ENCODE assay signal across 1 cellular context in the genomic region with DNA sequence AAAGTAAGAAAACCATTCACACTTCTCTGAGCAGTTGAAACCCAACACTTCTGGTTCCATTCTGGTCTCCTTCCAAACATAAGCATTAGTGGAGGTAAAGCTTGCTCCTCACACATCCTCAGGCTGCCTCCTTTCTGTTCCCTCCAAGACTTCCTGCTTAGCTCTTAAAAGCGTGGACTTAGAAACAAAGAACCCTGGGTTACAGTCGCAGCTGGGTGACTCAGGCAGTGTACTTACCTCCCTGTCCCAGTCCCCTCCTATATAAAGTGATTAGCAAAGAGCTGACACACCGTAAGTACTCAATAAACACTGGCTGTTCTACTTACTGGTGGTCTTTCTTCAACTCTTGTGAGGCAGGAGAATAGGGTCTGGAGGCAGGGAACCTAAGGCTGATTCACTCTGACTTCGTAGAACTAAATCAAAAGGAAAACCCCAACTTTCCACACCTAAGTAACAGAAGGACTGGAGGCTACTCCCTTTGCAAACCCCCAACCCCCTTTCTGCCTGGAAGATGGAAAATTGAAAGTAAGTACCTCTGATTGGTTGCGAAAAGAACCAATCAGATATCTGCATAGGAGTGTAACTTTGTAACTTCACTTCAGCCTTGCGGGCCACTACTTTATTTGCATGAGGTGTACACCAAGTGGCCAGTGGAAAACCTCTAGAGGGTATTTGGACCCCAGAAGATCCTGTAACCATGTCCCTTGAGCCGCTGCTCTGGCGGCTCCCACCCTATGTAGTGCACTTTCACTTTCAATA.
TF ChIP-seq lines count a peak whose summit lies in the region.

No MANE protein-coding gene starts in this region.

TF ChIP-seq in SK-N-SH, 30 proteins besides CTCF, POLR2A, EP300 and RAD21 (continued from another document):
- TF ChIP-seq, protein P1, sequence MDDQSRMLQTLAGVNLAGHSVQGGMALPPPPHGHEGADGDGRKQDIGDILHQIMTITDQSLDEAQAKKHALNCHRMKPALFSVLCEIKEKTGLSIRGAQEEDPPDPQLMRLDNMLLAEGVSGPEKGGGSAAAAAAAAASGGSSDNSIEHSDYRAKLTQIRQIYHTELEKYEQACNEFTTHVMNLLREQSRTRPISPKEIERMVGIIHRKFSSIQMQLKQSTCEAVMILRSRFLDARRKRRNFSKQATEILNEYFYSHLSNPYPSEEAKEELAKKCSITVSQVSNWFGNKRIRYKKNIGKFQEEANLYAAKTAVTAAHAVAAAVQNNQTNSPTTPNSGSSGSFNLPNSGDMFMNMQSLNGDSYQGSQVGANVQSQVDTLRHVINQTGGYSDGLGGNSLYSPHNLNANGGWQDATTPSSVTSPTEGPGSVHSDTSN (IDR thresholded peaks at IDR 0.05): no peak
- TF ChIP-seq NRF1 (IDR thresholded peaks at IDR 0.05; ENCODE audit: low read depth, low read length) (no peak), REST (IDR thresholded peaks at IDR 0.05; ENCODE audit: low read depth, low read length) (no peak), TAF1 (IDR thresholded peaks at IDR 0.05; ENCODE audit: borderline replicate concordance, low read depth, low read length) (no peak), MEF2A (IDR thresholded peaks at IDR 0.05; ENCODE audit: borderline replicate concordance, low read depth) (no peak), TEAD4 (IDR thresholded peaks at IDR 0.05; ENCODE audit: borderline replicate concordance, insufficient read depth) (no peak), RFX5 (IDR thresholded peaks at IDR 0.05; ENCODE audit: low read length) (no peak), TCF12 (IDR thresholded peaks at IDR 0.05) (no peak), ELF1 (IDR thresholded peaks at IDR 0.05) (no peak), USF2 (IDR thresholded peaks at IDR 0.05; ENCODE audit: borderline replicate concordance, low read depth, low read length) (no peak), MXI1 (IDR thresholded peaks at IDR 0.05; ENCODE audit: low read depth, low read length) (no peak), USF1 (IDR thresholded peaks at IDR 0.05; ENCODE audit: borderline replicate concordance, low read depth) (no peak), NFIC (IDR thresholded peaks at IDR 0.05; ENCODE audit: borderline replicate concordance) (no peak)
- TF ChIP-seq, protein P2, sequence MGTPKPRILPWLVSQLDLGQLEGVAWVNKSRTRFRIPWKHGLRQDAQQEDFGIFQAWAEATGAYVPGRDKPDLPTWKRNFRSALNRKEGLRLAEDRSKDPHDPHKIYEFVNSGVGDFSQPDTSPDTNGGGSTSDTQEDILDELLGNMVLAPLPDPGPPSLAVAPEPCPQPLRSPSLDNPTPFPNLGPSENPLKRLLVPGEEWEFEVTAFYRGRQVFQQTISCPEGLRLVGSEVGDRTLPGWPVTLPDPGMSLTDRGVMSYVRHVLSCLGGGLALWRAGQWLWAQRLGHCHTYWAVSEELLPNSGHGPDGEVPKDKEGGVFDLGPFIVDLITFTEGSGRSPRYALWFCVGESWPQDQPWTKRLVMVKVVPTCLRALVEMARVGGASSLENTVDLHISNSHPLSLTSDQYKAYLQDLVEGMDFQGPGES (IDR thresholded peaks at IDR 0.05; ENCODE audit: low read depth, low read length): no peak
